In genomic region chr19:49362048-49362925, GRCh38 we compare ENCODE assay signal across 1 cellular context.
TF ChIP-seq lines count a peak whose summit lies in the region.

Gene TEAD2 (minus strand): TSS chr19:49362416. CDS start chr19:49360075, 2,341 bp downstream.

TF ChIP-seq in K562, 482 proteins besides CTCF, POLR2A, EP300 and RAD21 (continued from another document):
- TF ChIP-seq PCBP2 (IDR thresholded peaks at IDR 0.05; ENCODE audit: low read depth, low read length, poor library complexity, severe bottlenecking) (no peak), POLR2B (IDR thresholded peaks at IDR 0.05; ENCODE audit: low read depth, partially characterized antibody) (no peak), ZNF165 (CRISPR knock-in tag; IDR thresholded peaks at IDR 0.05; ENCODE audit: borderline replicate concordance) (no peak), ZNF41 (CRISPR knock-in tag; conservative IDR thresholded peaks at IDR 0.05) (no peak), ARNT (IDR thresholded peaks at IDR 0.05) (no peak), EP400 (IDR thresholded peaks at IDR 0.05) (0 out of 2 replicates have a peak, but pooled peaks have one; percentile 14), VEZF1 (CRISPR knock-in tag; IDR thresholded peaks at IDR 0.05) (peak; percentile 81), IRF2 (CRISPR knock-in tag; IDR thresholded peaks at IDR 0.05) (no peak), KAT7 (CRISPR knock-in tag; IDR thresholded peaks at IDR 0.05; ENCODE audit: borderline replicate concordance) (no peak), ZNF668 (CRISPR knock-in tag; IDR thresholded peaks at IDR 0.05) (no peak), ZNF511 (CRISPR knock-in tag; IDR thresholded peaks at IDR 0.05) (no peak), RBFOX2 (IDR thresholded peaks at IDR 0.05; ENCODE audit: low read depth, low read length) (peak; percentile 78), TCFL5 (CRISPR knock-in tag; conservative IDR thresholded peaks at IDR 0.05) (no peak), GTF2F1 (IDR thresholded peaks at IDR 0.05; ENCODE audit: low read depth, low read length) (no peak), SP1 (CRISPR knock-in tag; IDR thresholded peaks at IDR 0.05) (no peak), ZNF197 (CRISPR knock-in tag; IDR thresholded peaks at IDR 0.05; ENCODE audit: low read depth) (no peak), E2F1 (CRISPR knock-in tag; IDR thresholded peaks at IDR 0.05) (no peak), FOSL1 (tag; conservative IDR thresholded peaks at IDR 0.05) (no peak), PKNOX1 (IDR thresholded peaks at IDR 0.05) (peak; percentile 4; the same call in 1 of the 2 replicates), RB1 (IDR thresholded peaks at IDR 0.05; ENCODE audit: low read depth) (peak; percentile 52; the same call in 1 of the 2 replicates), ZEB2 (IDR thresholded peaks at IDR 0.05) (no peak), THRAP3 (IDR thresholded peaks at IDR 0.05; ENCODE audit: borderline replicate concordance) (no peak), ZNF23 (CRISPR knock-in tag; IDR thresholded peaks at IDR 0.05) (no peak), ZNF740 (CRISPR knock-in tag; IDR thresholded peaks at IDR 0.05) (no peak), ZNF740 (tag; IDR thresholded peaks at IDR 0.05) (peak in 1 of 2 experiments; percentile 77; a peak in 1 of 4 replicates)
- TF ChIP-seq, protein P1, sequence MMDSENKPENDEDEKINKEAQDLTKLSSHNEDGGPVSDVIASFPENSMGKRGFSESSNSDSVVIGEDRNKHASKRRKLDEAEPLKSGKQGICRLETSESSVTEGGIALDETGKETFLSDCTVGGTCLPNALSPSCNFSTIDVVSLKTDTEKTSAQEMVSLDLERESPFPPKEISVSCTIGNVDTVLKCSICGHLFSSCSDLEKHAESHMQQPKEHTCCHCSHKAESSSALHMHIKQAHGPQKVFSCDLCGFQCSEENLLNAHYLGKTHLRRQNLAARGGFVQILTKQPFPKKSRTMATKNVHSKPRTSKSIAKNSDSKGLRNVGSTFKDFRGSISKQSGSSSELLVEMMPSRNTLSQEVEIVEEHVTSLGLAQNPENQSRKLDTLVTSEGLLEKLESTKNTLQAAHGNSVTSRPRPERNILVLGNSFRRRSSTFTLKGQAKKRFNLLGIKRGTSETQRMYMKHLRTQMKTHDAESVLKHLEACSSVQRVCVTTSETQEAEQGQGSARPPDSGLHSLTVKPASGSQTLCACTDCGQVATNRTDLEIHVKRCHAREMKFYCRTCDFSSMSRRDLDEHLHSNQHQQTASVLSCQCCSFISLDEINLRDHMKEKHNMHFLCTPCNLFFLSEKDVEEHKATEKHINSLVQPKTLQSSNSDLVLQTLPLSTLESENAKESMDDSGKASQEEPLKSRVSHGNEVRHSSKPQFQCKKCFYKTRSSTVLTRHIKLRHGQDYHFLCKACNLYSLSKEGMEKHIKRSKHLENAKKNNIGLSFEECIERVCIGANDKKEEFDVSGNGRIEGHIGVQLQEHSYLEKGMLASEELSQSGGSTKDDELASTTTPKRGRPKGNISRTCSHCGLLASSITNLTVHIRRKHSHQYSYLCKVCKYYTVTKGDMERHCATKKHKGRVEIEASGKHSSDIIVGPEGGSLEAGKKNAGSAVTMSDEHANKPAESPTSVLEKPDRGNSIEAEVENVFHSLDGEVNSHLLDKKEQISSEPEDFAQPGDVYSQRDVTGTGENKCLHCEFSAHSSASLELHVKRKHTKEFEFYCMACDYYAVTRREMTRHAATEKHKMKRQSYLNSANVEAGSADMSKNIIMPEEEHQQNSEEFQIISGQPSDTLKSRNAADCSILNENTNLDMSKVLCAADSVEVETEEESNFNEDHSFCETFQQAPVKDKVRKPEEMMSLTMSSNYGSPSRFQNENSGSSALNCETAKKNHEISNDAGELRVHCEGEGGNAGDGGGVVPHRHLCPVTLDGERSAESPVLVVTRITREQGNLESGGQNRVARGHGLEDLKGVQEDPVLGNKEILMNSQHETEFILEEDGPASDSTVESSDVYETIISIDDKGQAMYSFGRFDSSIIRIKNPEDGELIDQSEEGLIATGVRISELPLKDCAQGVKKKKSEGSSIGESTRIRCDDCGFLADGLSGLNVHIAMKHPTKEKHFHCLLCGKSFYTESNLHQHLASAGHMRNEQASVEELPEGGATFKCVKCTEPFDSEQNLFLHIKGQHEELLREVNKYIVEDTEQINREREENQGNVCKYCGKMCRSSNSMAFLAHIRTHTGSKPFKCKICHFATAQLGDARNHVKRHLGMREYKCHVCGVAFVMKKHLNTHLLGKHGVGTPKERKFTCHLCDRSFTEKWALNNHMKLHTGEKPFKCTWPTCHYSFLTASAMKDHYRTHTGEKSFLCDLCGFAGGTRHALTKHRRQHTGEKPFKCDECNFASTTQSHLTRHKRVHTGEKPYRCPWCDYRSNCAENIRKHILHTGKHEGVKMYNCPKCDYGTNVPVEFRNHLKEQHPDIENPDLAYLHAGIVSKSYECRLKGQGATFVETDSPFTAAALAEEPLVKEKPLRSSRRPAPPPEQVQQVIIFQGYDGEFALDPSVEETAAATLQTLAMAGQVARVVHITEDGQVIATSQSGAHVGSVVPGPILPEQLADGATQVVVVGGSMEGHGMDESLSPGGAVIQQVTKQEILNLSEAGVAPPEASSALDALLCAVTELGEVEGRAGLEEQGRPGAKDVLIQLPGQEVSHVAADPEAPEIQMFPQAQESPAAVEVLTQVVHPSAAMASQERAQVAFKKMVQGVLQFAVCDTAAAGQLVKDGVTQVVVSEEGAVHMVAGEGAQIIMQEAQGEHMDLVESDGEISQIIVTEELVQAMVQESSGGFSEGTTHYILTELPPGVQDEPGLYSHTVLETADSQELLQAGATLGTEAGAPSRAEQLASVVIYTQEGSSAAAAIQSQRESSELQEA (IDR thresholded peaks at IDR 0.05; ENCODE audit: low read depth) = no peak
- TF ChIP-seq, protein P2, sequence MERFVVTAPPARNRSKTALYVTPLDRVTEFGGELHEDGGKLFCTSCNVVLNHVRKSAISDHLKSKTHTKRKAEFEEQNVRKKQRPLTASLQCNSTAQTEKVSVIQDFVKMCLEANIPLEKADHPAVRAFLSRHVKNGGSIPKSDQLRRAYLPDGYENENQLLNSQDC (CRISPR knock-in tag; IDR thresholded peaks at IDR 0.05) = no peak
- TF ChIP-seq, protein P3, sequence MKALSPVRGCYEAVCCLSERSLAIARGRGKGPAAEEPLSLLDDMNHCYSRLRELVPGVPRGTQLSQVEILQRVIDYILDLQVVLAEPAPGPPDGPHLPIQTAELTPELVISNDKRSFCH (CRISPR knock-in tag; IDR thresholded peaks at IDR 0.05) = no peak
- TF ChIP-seq, protein P3 (tag; IDR thresholded peaks at IDR 0.05) = no peak
